Comparison of ENCODE assay signal across 8 cellular contexts in genomic region chr2:135052042-135052876, GRCh38. TPM values are rescaled to one million over a fixed set of nuclear protein-coding genes. Genes with fewer than 3 reads are reported as not detected.
DNase-seq lines count a peak whose midpoint lies in the region; ATAC-seq, FAIRE-seq and TF ChIP-seq lines count a peak whose summit lies in the region.

RAB3GAP1 (plus strand) TSS chr2:135052292; CDS start chr2:135052308, 16 bp downstream.

- peak within 1 kb of the TSS; percentile 95 for H3K4me3 Mint-ChIP-seq in WTC11
- H3K4me3 Mint-ChIP-seq in immature natural killer cell = peak within 1 kb of the TSS; percentile 96 to 97 (median 97)

- TF ChIP-seq CTCF in WTC11 (IDR thresholded peaks at IDR 0.05) (no peak), bronchial epithelial cell (IDR thresholded peaks at IDR 0.05; ENCODE audit: insufficient read depth, low read length, severe bottlenecking) (no peak)

- no peaks in the 10 kb centered on the region for H3K36me3 ChIP-seq in bronchial epithelial cell (ENCODE audit: control insufficient read depth, insufficient read depth, low read length)

- POLR2A ChIA-PET in WTC11 (lab: Charles Lee) = no interaction called here

- H3K4me1 Mint-ChIP-seq in WTC11 (peaks cover 15% of the 10 kb centered on the region), immature natural killer cell (peaks cover 23 to 34% of the 10 kb centered on the region in 2 donors)

- H3K9me3 Mint-ChIP-seq in WTC11 (no peaks in the 10 kb centered on the region), immature natural killer cell (peaks cover 0 to 3% (median 0%) of the 10 kb centered on the region in 6 donors)

- H3K36me3 Mint-ChIP-seq in WTC11 (peaks cover 5% of the 10 kb centered on the region; the same call in 1 of the 2 replicates), immature natural killer cell (peaks cover 0 to 8% (median 3%) of the 10 kb centered on the region in 3 donors)

- DNase-seq in ACHN = peak; percentile 91
- DNase-seq in NCI-H226 = peak; percentile 82
- peak; percentile 62 for DNase-seq in WTC11 (ENCODE audit: low spot score)
- peak; percentile 79 for DNase-seq in bronchial epithelial cell (ENCODE audit: low read depth)
- DNase-seq in immature natural killer cell = peak; percentile 95 to 98 (median 96)
- DNase-seq in smooth muscle cell of the brain vasculature (ENCODE audit: low read depth, low spot score) = peak; percentile 53

- in situ Hi-C loops in ACHN (cut with HindIII; ENCODE audit: low pct_ligation_motif_present, low pct_unique_long_range_greater_than_20kb, low sequenced_read_pairs) = no loop called here

- FAIRE-seq in bronchial epithelial cell (lab: Jason Lieb, UNC) = no peak

- no peaks in the 10 kb centered on the region for H3K27me3 Mint-ChIP-seq in WTC11 (ENCODE audit: low read depth)
- peaks cover 30 to 32% (median 31%) of the 10 kb centered on the region in 3 donors for H3K27me3 Mint-ChIP-seq in immature natural killer cell (ENCODE audit: low read depth in 3 of 3)

- CTCF ChIA-PET in WTC11 (lab: Charles Lee) = interaction anchor here (0.8 to 2.5 kb wide), 3 partner anchors 9 to 188 kb away, joined by 3 to 13 read pairs (median 7); no protein-coding TSS in a partner anchor

- H3K27me3 ChIP-seq in bronchial epithelial cell (ENCODE audit: control insufficient read depth, insufficient read depth, low read length) = no peaks in the 10 kb centered on the region

- H3K27ac Mint-ChIP-seq in WTC11 (peak within 1 kb of the TSS; percentile 99), immature natural killer cell (peak within 1 kb of the TSS; percentile 96 to 99 (median 99))

- ATAC-seq in GM18870 (IDR thresholded peaks at IDR 0.05; ENCODE audit: unreplicated experiment) = peak; percentile 65
- peak; percentile 73 for ATAC-seq in HG03108 (IDR thresholded peaks at IDR 0.05; ENCODE audit: unreplicated experiment)
- peak; percentile 96 for ATAC-seq in WTC11

- H3K4me3 ChIP-seq in bronchial epithelial cell (ENCODE audit: low read depth, low read length) = peak within 1 kb of the TSS; percentile 65

TF ChIP-seq in WTC11, 78 proteins besides CTCF, POLR2A, EP300 and RAD21 (continues in another document):
- TF ChIP-seq GTF2I (CRISPR knock-in tag; conservative IDR thresholded peaks at IDR 0.05) (no peak), EMX1 (CRISPR knock-in tag; IDR thresholded peaks at IDR 0.05) (no peak), FOXJ3 (CRISPR knock-in tag; IDR thresholded peaks at IDR 0.05; ENCODE audit: borderline replicate concordance) (no peak), CDX4 (CRISPR knock-in tag; IDR thresholded peaks at IDR 0.05; ENCODE audit: borderline replicate concordance) (no peak), NFE2L1 (CRISPR knock-in tag; IDR thresholded peaks at IDR 0.05) (no peak), GRHL2 (CRISPR knock-in tag; IDR thresholded peaks at IDR 0.05; ENCODE audit: insufficient replicate concordance, severe bottlenecking) (no peak), ESRRA (CRISPR knock-in tag; IDR thresholded peaks at IDR 0.05; ENCODE audit: borderline replicate concordance) (no peak), MAX (CRISPR knock-in tag; IDR thresholded peaks at IDR 0.05) (no peak), KAT7 (CRISPR knock-in tag; IDR thresholded peaks at IDR 0.05; ENCODE audit: borderline replicate concordance) (no peak), OVOL2 (CRISPR knock-in tag; IDR thresholded peaks at IDR 0.05; ENCODE audit: borderline replicate concordance) (no peak), FOXK1 (CRISPR knock-in tag; IDR thresholded peaks at IDR 0.05) (0 out of 2 replicates have a peak, but pooled peaks have one; percentile 19), TCF7 (CRISPR knock-in tag; IDR thresholded peaks at IDR 0.05; ENCODE audit: low read depth) (no peak), E2F1 (CRISPR knock-in tag; IDR thresholded peaks at IDR 0.05) (no peak), ZNF671 (CRISPR knock-in tag; IDR thresholded peaks at IDR 0.05) (no peak), RELA (CRISPR knock-in tag; IDR thresholded peaks at IDR 0.05; ENCODE audit: borderline replicate concordance) (no peak), ZNF232 (CRISPR knock-in tag; IDR thresholded peaks at IDR 0.05) (no peak), ETV6 (CRISPR knock-in tag; IDR thresholded peaks at IDR 0.05) (peak; percentile 66), GABPB1 (CRISPR knock-in tag; IDR thresholded peaks at IDR 0.05) (0 out of 2 replicates have a peak, but pooled peaks have one; percentile 42), JUN (CRISPR knock-in tag; IDR thresholded peaks at IDR 0.05) (no peak)
- TF ChIP-seq, protein P1, sequence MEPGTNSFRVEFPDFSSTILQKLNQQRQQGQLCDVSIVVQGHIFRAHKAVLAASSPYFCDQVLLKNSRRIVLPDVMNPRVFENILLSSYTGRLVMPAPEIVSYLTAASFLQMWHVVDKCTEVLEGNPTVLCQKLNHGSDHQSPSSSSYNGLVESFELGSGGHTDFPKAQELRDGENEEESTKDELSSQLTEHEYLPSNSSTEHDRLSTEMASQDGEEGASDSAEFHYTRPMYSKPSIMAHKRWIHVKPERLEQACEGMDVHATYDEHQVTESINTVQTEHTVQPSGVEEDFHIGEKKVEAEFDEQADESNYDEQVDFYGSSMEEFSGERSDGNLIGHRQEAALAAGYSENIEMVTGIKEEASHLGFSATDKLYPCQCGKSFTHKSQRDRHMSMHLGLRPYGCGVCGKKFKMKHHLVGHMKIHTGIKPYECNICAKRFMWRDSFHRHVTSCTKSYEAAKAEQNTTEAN (CRISPR knock-in tag; IDR thresholded peaks at IDR 0.05) = no peak
- TF ChIP-seq, protein P2, sequence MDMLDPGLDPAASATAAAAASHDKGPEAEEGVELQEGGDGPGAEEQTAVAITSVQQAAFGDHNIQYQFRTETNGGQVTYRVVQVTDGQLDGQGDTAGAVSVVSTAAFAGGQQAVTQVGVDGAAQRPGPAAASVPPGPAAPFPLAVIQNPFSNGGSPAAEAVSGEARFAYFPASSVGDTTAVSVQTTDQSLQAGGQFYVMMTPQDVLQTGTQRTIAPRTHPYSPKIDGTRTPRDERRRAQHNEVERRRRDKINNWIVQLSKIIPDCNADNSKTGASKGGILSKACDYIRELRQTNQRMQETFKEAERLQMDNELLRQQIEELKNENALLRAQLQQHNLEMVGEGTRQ (CRISPR knock-in tag; IDR thresholded peaks at IDR 0.05) = no peak
- TF ChIP-seq, protein P3, sequence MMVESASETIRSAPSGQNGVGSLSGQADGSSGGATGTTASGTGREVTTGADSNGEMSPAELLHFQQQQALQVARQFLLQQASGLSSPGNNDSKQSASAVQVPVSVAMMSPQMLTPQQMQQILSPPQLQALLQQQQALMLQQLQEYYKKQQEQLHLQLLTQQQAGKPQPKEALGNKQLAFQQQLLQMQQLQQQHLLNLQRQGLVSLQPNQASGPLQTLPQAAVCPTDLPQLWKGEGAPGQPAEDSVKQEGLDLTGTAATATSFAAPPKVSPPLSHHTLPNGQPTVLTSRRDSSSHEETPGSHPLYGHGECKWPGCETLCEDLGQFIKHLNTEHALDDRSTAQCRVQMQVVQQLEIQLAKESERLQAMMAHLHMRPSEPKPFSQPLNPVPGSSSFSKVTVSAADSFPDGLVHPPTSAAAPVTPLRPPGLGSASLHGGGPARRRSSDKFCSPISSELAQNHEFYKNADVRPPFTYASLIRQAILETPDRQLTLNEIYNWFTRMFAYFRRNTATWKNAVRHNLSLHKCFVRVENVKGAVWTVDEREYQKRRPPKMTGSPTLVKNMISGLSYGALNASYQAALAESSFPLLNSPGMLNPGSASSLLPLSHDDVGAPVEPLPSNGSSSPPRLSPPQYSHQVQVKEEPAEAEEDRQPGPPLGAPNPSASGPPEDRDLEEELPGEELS (CRISPR knock-in tag; IDR thresholded peaks at IDR 0.05) = no peak

RNA-seq across cellular contexts. Expression of gene RAB3GAP1, which starts in this region (rescaled TPM):
- total RNA-seq in WTC11 (2021) (25.3 to 28.6 TPM (median 27.6 TPM) in 3 replicates), bronchial epithelial cell (120 and 129 TPM in 2 replicates)
- 1 to 10 TPM; 1.3 to 4.3 (median 3.4) TPM for polyA plus RNA-seq in immature natural killer cell

Comparison
In these comparisons a context has a peak if more than half of its experiments do, and no peak if none do; other contexts are left out.
1. Peak in every context shown above with its lines: DNase-seq, ATAC-seq and H3K4me3 ChIP-seq.